ENCODE assay signal across 1 cellular context in the genomic region with DNA sequence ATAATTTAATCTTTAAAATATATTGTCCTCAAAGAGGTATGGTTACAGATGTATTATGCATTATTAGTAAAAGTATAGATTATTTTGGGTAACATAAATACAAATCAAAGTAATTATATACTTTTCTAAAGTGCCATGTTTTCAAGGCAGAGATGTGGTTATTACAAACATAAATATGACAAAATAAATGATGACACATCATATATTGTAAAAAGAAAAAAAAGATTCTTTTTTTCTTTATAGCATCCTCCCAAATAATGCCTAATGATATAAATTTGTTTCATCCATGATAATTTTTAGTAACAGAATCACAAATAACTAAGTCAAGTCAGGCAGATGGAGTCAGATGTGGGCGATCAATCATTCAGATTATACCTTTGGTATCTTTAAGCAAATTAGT.
TF ChIP-seq lines count a peak whose summit lies in the region.

No MANE protein-coding gene starts in this region.

TF ChIP-seq in K562, 482 proteins besides CTCF, POLR2A, EP300 and RAD21 (continued from another document):
- TF ChIP-seq PKNOX1 (IDR thresholded peaks at IDR 0.05) (no peak), ZNF41 (CRISPR knock-in tag; conservative IDR thresholded peaks at IDR 0.05) (no peak), ZNF311 (CRISPR knock-in tag; IDR thresholded peaks at IDR 0.05) (no peak), PHTF2 (CRISPR knock-in tag; IDR thresholded peaks at IDR 0.05) (no peak), ZNF75A (CRISPR knock-in tag; IDR thresholded peaks at IDR 0.05) (no peak), CCNT2 (IDR thresholded peaks at IDR 0.05; ENCODE audit: borderline replicate concordance, extremely low read depth, insufficient read length, low read depth, low read length) (no peak), MAFK (IDR thresholded peaks at IDR 0.05; ENCODE audit: low read length) (peak; percentile 56; the same call in 1 of the 2 replicates), C11orf30 (IDR thresholded peaks at IDR 0.05; ENCODE audit: low read depth) (peak; percentile 58), TEAD4 (IDR thresholded peaks at IDR 0.05; ENCODE audit: low read length) (no peak), TEAD4 (CRISPR knock-in tag; IDR thresholded peaks at IDR 0.05; ENCODE audit: borderline replicate concordance) (no peak), THRB (CRISPR knock-in tag; conservative IDR thresholded peaks at IDR 0.05) (no peak), TBP (optimal IDR thresholded peaks at IDR 0.05; ENCODE audit: low read depth, low read length) (no peak), NR1H2 (CRISPR knock-in tag; IDR thresholded peaks at IDR 0.05) (no peak), SMAD2 (IDR thresholded peaks at IDR 0.05; ENCODE audit: low read depth, low read length) (no peak), MAFF (IDR thresholded peaks at IDR 0.05; ENCODE audit: low read length) (peak; percentile 71; the same call in 1 of the 2 replicates), ZNF121 (CRISPR knock-in tag; conservative IDR thresholded peaks at IDR 0.05) (no peak), SLC30A9 (CRISPR knock-in tag; IDR thresholded peaks at IDR 0.05) (no peak), MAFG (tag; conservative IDR thresholded peaks at IDR 0.05) (peak; percentile 55), MLX (CRISPR knock-in tag; conservative IDR thresholded peaks at IDR 0.05) (no peak), ZNF316 (IDR thresholded peaks at IDR 0.05) (peak; percentile 89), RBM25 (IDR thresholded peaks at IDR 0.05; ENCODE audit: low read depth, low read length, severe bottlenecking) (no peak), ATF6 (CRISPR knock-in tag; IDR thresholded peaks at IDR 0.05) (no peak), MCM7 (IDR thresholded peaks at IDR 0.05) (no peak), TAF9B (IDR thresholded peaks at IDR 0.05; ENCODE audit: partially characterized antibody) (no peak)
- TF ChIP-seq, protein P1, sequence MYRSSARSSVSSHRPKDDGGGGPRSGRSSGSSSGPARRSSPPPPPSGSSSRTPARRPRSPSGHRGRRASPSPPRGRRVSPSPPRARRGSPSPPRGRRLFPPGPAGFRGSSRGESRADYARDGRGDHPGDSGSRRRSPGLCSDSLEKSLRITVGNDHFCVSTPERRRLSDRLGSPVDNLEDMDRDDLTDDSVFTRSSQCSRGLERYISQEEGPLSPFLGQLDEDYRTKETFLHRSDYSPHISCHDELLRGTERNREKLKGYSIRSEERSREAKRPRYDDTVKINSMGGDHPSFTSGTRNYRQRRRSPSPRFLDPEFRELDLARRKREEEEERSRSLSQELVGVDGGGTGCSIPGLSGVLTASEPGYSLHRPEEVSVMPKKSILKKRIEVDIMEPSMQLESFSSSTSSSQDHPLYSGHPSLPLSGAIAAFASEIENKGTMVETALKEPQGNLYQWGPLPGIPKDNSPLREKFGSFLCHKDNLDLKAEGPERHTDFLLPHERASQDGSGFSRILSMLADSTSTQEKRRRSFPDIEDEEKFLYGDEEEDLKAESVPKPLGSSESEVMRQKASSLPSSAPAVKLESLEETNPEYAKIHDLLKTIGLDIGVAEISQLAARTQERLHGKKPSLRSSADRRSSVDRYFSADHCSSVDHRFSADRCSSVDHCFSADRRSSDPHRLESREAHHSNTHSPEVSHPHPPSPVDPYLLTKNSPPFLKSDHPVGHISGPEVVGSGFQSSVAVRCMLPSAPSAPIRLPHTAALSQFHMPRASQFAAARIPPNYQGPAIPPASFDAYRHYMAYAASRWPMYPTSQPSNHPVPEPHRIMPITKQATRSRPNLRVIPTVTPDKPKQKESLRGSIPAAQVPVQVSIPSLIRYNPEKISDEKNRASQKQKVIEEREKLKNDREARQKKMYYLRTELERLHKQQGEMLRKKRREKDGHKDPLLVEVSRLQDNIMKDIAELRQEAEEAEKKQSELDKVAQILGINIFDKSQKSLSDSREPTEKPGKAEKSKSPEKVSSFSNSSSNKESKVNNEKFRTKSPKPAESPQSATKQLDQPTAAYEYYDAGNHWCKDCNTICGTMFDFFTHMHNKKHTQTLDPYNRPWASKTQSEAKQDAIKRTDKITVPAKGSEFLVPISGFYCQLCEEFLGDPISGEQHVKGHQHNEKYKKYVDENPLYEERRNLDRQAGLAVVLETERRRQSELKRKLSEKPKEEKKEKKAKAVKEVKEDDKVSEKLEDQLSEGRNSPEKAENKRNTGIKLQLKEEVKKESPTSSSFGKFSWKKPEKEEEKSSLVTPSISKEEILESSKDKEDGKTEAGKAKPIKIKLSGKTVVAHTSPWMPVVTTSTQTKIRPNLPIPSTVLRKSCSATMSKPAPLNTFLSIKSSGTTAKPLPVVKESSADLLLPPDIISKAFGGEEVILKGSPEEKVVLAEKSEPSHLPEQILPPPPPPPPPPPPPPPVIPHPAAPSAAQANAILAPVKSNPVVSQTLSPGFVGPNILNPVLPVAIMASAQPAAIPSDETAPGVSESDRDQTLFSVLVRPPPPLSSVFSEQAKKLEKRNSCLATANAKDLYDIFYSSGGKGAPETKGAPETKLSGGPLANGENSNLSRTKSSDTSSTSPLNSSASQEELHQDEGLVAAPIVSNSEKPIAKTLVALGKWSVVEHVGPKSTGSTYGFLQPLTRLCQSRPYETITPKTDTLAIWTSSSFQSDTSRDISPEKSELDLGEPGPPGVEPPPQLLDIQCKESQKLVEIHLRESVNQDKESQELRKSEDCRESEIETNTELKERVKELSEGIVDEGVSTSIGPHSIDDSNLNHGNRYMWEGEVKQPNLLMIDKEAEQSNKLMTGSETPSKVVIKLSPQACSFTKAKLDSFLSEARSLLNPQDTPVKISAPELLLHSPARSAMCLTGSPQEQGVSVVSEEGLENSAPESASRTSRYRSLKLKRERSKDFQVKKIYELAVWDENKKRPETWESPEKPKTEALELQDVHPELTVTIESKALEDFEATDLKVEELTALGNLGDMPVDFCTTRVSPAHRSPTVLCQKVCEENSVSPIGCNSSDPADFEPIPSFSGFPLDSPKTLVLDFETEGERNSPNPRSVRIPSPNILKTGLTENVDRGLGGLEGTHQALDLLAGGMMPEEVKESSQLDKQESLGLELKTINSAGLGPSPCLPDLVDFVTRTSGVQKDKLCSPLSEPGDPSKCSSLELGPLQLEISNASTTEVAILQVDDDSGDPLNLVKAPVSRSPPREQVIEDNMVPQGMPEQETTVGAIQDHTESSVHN (IDR thresholded peaks at IDR 0.05; ENCODE audit: borderline replicate concordance in 1 of 2, low read depth in 1 of 2) = no peak
TF ChIP-seq in K562: peak in this region for 5.
